In the genomic region with DNA sequence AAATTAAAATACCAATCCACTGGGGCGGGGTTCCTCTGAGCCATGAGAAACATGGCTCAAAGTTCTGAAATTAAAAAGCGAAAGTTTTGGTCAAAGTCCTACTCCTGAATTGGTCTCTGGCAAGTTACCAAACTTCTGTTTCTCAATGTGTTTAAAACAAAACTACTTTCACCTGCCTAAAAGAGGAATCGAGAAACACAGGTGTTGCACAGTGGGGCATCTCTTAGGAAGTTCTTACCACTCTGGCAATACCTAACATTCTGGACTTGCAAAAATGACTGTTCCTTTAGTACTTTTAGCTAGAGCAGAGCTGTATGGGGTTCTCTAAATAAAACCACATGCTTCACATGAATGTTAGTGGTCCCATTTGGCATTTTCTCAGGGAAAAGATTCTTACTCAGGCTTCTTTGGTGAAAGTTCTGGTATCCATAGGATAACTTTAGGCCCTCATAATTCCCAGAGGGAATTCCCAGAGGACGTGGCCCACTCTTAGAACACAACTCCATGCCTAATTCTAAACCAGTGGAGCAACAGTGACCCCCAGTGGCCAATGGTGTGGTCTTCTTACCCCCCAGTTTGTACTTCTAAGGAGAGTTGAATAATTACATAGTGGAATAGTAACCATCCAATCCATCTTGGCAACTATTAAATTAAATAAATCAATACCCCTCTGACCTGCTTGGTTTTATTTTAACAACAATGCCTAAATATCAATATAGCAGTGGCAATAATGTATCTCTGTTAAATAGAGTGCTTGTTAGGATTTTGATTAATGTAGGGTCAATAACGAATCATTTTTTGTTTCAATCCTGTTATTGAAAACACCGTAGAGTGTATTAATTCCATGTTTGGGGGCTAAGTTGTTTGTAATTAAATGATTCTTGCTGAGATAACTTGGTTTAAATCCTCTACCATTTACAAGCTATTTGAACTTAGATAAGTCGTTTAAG, we compare ENCODE assay signal across 8 cellular contexts. TPM values are rescaled to one million over a fixed set of nuclear protein-coding genes. Genes with fewer than 3 reads are reported as not detected.
DNase-seq lines count a peak whose midpoint lies in the region; ATAC-seq, FAIRE-seq and TF ChIP-seq lines count a peak whose summit lies in the region.

No MANE protein-coding gene starts in this region.

- CTCF ChIA-PET in H1 (lab: Charles Lee; ENCODE audit: partially characterized antibody) = interaction anchor here (0.6 to 8.1 kb wide), 21 partner anchors 11 to 1189 kb away, joined by 3 to 58 read pairs (median 3); no protein-coding TSS in a partner anchor

- no peaks in the 10 kb centered on the region for H3K27me3 ChIP-seq in H1 (replicated peaks in 1 of 4; ENCODE audit: control insufficient read depth in 3 of 4, extremely low read depth in 1 of 4, insufficient read depth in 3 of 4, low read length in 3 of 4)
- H3K27me3 ChIP-seq in muscle layer of colon (ENCODE audit: control insufficient read depth in 1 of 2, insufficient read depth in 2 of 2, low read length in 2 of 2) = no peaks in the 10 kb centered on the region
- peaks cover 3% of the 10 kb centered on the region for H3K27me3 ChIP-seq in upper lobe of right lung

- peak; percentile 93 to 96 for TF ChIP-seq RAD21 in H1 (IDR thresholded peaks at IDR 0.05 in 1 of 2, conservative IDR thresholded peaks at IDR 0.05 in 1 of 2; ENCODE audit: low read depth in 2 of 2, low read length in 2 of 2)

- TF ChIP-seq CTCF in AG10803 (conservative IDR thresholded peaks at IDR 0.05; ENCODE audit: low read length) (peak; percentile 83), H1 (IDR thresholded peaks at IDR 0.05; ENCODE audit: control extremely low read depth in 1 of 3, insufficient read depth in 1 of 3, low read depth in 1 of 3, low read length in 3 of 3) (peak; percentile 44 to 75 (median 74)), upper lobe of right lung (IDR thresholded peaks at IDR 0.05) (peak; percentile 68)

- no peaks in the 10 kb centered on the region for H4K20me1 ChIP-seq in H1 (replicated peaks in 1 of 2; ENCODE audit: control insufficient read depth in 1 of 2, insufficient read depth in 2 of 2, low read length in 2 of 2)

- H3K79me2 ChIP-seq in H1 (ENCODE audit: control insufficient read depth in 1 of 2, insufficient read depth in 2 of 2, low read length in 2 of 2) = no peaks in the 10 kb centered on the region

- no peak overlapping the region for H4K8ac ChIP-seq in H1 (ENCODE audit: extremely low read depth, insufficient read depth, low read length)

- no peak overlapping the region for H2AFZ ChIP-seq in H1 (ENCODE audit: low read length)

- TF ChIP-seq POLR2A in GM12891 (IDR thresholded peaks at IDR 0.05; ENCODE audit: low read depth, low read length) = no peak
- no peak for TF ChIP-seq POLR2A in H1 (IDR thresholded peaks at IDR 0.05; ENCODE audit: control extremely low read depth in 1 of 2, low read depth in 2 of 2, low read length in 2 of 2)

- no peak overlapping the region for H2AK5ac ChIP-seq in H1 (ENCODE audit: low read depth, low read length)

- 72% methylated on average over 7 of the region's 7 CpGs; no CpG with 5 or more reads in 1 of the 2 experiments for WGBS in H1 (ENCODE audit: extremely low coverage in 1 of 2, insufficient coverage in 1 of 2, insufficient read length in 1 of 2, insufficient replicate concordance in 2 of 2, low coverage in 1 of 2, low lambda C conversion rate in 2 of 2, missing lambda C conversion rate in 1 of 2), 2 experiments

- POLR2A ChIA-PET in H1 (lab: Charles Lee; ENCODE audit: partially characterized antibody) = interaction anchor here (1.0 kb wide), 1 partner anchor 716 kb away, joined by 3 read pairs; no protein-coding TSS in a partner anchor

- H3K56ac ChIP-seq in H1 (replicated peaks; ENCODE audit: insufficient read length, low read depth, low read length) = no peak overlapping the region

- ATAC-seq in HG02642 (IDR thresholded peaks at IDR 0.05; ENCODE audit: poor library complexity, unreplicated experiment) (peak; percentile 99), upper lobe of right lung (peak; percentile 93)

- no peaks in the 10 kb centered on the region for H3K23me2 ChIP-seq in H1 (ENCODE audit: low read depth, low read length)

- H4K5ac ChIP-seq in H1 (ENCODE audit: insufficient read length, low read depth, low read length) = no peak overlapping the region

- H2BK5ac ChIP-seq in H1 (ENCODE audit: low read depth, low read length) = no peak overlapping the region

- H3K23ac ChIP-seq in H1 (ENCODE audit: insufficient read length) = no peak overlapping the region

- H3K27ac ChIP-seq in H1 (ENCODE audit: low read depth, low read length) (no peak overlapping the region), muscle layer of colon (ENCODE audit: low read depth, low read length) (peak overlapping the region; percentile 36), upper lobe of right lung (no peak overlapping the region)

- H3K36me3 ChIP-seq in H1 (ENCODE audit: control insufficient read depth in 2 of 4, insufficient read depth in 4 of 4, low read length in 3 of 4) = no peaks in the 10 kb centered on the region
- H3K36me3 ChIP-seq in muscle layer of colon (ENCODE audit: insufficient read depth, low read length) = no peaks in the 10 kb centered on the region
- H3K36me3 ChIP-seq in upper lobe of right lung = no peaks in the 10 kb centered on the region

- H3K18ac ChIP-seq in H1 (ENCODE audit: extremely low read depth, low read length) = no peak overlapping the region

- no peaks in the 10 kb centered on the region for H3K79me1 ChIP-seq in H1 (ENCODE audit: low read depth, low read length)

- H2BK15ac ChIP-seq in H1 (ENCODE audit: low read length) = no peak overlapping the region

- no peak for TF ChIP-seq EP300 in H1 (IDR thresholded peaks at IDR 0.05; ENCODE audit: borderline replicate concordance in 1 of 2, low read depth in 2 of 2, low read length in 2 of 2)

- H3K9me3 ChIP-seq in H1 (ENCODE audit: insufficient read depth in 2 of 2, low read depth in 1 of 2, low read length in 1 of 2) (no peaks in the 10 kb centered on the region), muscle layer of colon (ENCODE audit: low read length) (no peaks in the 10 kb centered on the region), upper lobe of right lung (no peaks in the 10 kb centered on the region)

- H3K4me1 ChIP-seq in H1 (replicated peaks in 1 of 4; ENCODE audit: control insufficient read depth in 3 of 4, insufficient read depth in 4 of 4, low read length in 3 of 4) = no peaks in the 10 kb centered on the region
- peaks cover 46% of the 10 kb centered on the region for H3K4me1 ChIP-seq in muscle layer of colon (ENCODE audit: insufficient read depth, low read length)
- no peaks in the 10 kb centered on the region for H3K4me1 ChIP-seq in upper lobe of right lung

- H4K91ac ChIP-seq in H1 (replicated peaks; ENCODE audit: insufficient read length, low read length) = no peak overlapping the region

- H3K4ac ChIP-seq in H1 (replicated peaks; ENCODE audit: insufficient read length, low read depth, low read length) = no peak overlapping the region

- H2BK120ac ChIP-seq in H1 (replicated peaks; ENCODE audit: low read depth, low read length) = no peak overlapping the region

- intact Hi-C loops in upper lobe of right lung (cut with DNase I) = no loop called here

- no peak overlapping the region for H2BK20ac ChIP-seq in H1 (ENCODE audit: low read length)

- H3K4me2 ChIP-seq in H1 (ENCODE audit: insufficient read depth in 1 of 2, low read depth in 2 of 2, low read length in 2 of 2) = no peak overlapping the region

- H2BK12ac ChIP-seq in H1 (ENCODE audit: low read depth, low read length) = no peak overlapping the region

- H3K14ac ChIP-seq in H1 (ENCODE audit: insufficient read length) = no peak overlapping the region

- peak; percentile 50 for DNase-seq in AG10803 (ENCODE audit: low read depth)
- DNase-seq in GM12891 (ENCODE audit: insufficient read length, low spot score) = no peak
- DNase-seq in NCI-H1092 (lab: John Stamatoyannopoulos, UW) = peak; percentile 38
- peak in 3 of 4 experiments; percentile 3 to 30 (median 4) for DNase-seq in activated CD4-positive, CD25-positive, alpha-beta regulatory T cell (lab: John Stamatoyannopoulos, UW)
- DNase-seq in H1 (ENCODE audit: low read depth in 1 of 2, low spot score in 2 of 2) = peak; percentile 44 to 89
- DNase-seq in upper lobe of right lung = peak; percentile 66

- no peak overlapping the region for H3K9ac ChIP-seq in H1 (replicated peaks in 1 of 4; ENCODE audit: extremely low read depth in 1 of 4, low read depth in 3 of 4, low read length in 3 of 4)
- no peak overlapping the region for H3K9ac ChIP-seq in muscle layer of colon (ENCODE audit: low read length)

- H3K4me3 ChIP-seq in AG10803 (ENCODE audit: low read length) (no peak overlapping the region), H1 (ENCODE audit: extremely low read depth in 1 of 4, insufficient read depth in 2 of 4, low read depth in 3 of 4, low read length in 4 of 4) (no peak overlapping the region), muscle layer of colon (ENCODE audit: low read depth in 1 of 2, low read length in 2 of 2) (no peak overlapping the region), upper lobe of right lung (no peak overlapping the region)

- FAIRE-seq in GM12891 (lab: Jason Lieb, UNC) = peak; percentile 90
- peak; percentile 89 for FAIRE-seq in H1 (lab: Jason Lieb, UNC)

TF ChIP-seq in GM12891, 5 proteins besides CTCF, POLR2A, EP300 and RAD21:
- no peak for TF ChIP-seq POLR2AphosphoS5 (IDR thresholded peaks at IDR 0.05; ENCODE audit: low read depth, low read length)
- peak; percentile 96 for TF ChIP-seq SPI1 (IDR thresholded peaks at IDR 0.05; ENCODE audit: low read depth, low read length)
- TF ChIP-seq POU2F2 (IDR thresholded peaks at IDR 0.05; ENCODE audit: low read depth, low read length) = peak; percentile 13; the same call in 1 of the 2 replicates
TF ChIP-seq in GM12891: peak in this region for 2.

TF ChIP-seq in H1, 55 proteins besides CTCF, POLR2A, EP300 and RAD21:
- no peak for TF ChIP-seq CHD2 (IDR thresholded peaks at IDR 0.05; ENCODE audit: low read length)
- no peak for TF ChIP-seq BACH1 (IDR thresholded peaks at IDR 0.05; ENCODE audit: low read length)
- no peak for TF ChIP-seq TEAD4 (IDR thresholded peaks at IDR 0.05; ENCODE audit: low read depth, low read length)

RNA-seq across cellular contexts. Expression of a gene that starts 21.9 kb away (rescaled TPM):
- polyA plus RNA-seq in GM12891 (2012; ENCODE audit: low read depth, missing spikeins) = 0.01 TPM
- 0.06 TPM in 1 of 2 replicates, not detected in the other for total RNA-seq in H1 (2021; fragmentation: NEBNext Ultra II Directional; extraction: Animal tissue kit (Norgen Biotek cat#: 25700))
- 0.02 TPM in 1 of 2 replicates, not detected in the other for polyA plus RNA-seq in H1 (2011; rRNA removed)
- 0.01 TPM for polyA plus RNA-seq in H1 (2011; cell fraction: cytosol; rRNA removed)
- not detected for polyA plus RNA-seq in H1 (2011; cell fraction: nucleus; rRNA removed)
- 0.03 TPM in 1 of 4 replicates, not detected in the others for polyA plus RNA-seq in H1 (2012, experiment 1 of 2)
- polyA plus RNA-seq in H1 (2012, experiment 2 of 2) = not detected
- polyA plus RNA-seq in H1 (2013, experiment 1 of 2) = 0.08 TPM
- 0.07 TPM for polyA plus RNA-seq in H1 (2013, experiment 2 of 2)
- polyA minus RNA-seq in H1 (2011; rRNA and poly(A)+ RNA removed) = not detected in 2 replicates
- not detected for polyA minus RNA-seq in H1 (2011; cell fraction: cytosol; rRNA and poly(A)+ RNA removed)
- polyA minus RNA-seq in H1 (2011; cell fraction: nucleus; rRNA and poly(A)+ RNA removed) = not detected
- 15.5 TPM for total RNA-seq in upper lobe of right lung

Comparison
In these comparisons a context has a peak if more than half of its experiments do, and no peak if none do; other contexts are left out.
1. RNA of a gene that starts 21.9 kb away (total RNA-seq): 15.5 TPM in upper lobe of right lung (single experiment); 0.06 TPM in H1; every median in the first group is over 10 times any median in the second.
2. Peak in every context shown above with its lines, with median percentiles within 50 percentile points of each other: CTCF ChIP-seq.